Comparison of ENCODE assay signal across 8 cellular contexts in the genomic region with DNA sequence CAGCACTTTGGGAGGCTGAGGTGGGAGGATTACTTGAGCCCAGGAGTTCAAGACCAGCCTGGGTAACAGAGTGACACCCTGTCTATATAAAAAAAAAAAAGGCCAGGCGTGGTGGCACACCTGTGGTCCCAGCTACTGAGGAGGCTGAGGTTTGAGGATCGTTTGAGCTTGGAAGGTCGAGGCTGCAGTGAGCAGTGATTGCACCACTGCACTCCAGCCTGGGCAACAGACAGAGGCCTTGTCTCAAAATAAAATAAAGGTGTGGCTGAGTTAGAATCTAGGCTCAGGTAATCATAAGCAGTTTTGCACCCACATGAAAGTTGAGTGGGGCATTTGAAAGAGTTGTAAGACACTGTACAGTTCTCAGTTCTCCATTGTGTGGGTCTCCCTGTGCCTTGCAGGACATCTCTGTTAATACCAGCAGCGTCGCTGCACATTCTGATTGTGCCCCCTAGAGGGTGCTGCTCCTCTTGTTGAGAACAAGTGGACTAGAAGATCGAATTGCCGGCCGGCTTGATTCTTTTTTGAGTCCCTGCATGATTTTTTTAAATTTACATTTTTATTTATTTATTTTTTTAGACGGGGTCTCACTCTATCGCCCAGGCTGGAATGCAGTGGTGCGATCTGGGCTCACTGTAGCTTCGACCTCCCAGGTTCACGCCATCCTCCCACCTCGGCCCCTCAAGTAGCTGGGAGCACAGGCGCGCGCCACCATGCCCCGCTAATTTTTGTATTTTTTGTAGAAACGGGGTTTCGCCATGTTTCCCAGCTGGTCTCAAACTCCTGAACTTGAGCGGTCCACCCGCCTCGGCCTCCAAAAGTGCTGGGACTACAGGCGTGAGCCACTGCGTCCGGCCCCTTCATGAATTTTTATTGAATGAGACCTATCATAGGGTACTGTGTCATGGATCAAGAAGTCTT.
A peak's percentile ranks its signal among the peaks of the same experiment; 100 is the strongest.
DNase-seq lines count a peak whose midpoint lies in the region; ATAC-seq, FAIRE-seq and TF ChIP-seq lines count a peak whose summit lies in the region.
"Had no signal": no experiment of that assay in that cellular context is flagged by ENCODE, and none has a peak within 500 bp of the region (broad histone marks: within the 10 kb centered on the region; RNA-seq: fewer than 3 reads in every experiment).

No MANE protein-coding gene starts in this region.

- peak; percentile 62 for TF ChIP-seq CTCF in HFF-Myc (IDR thresholded peaks at IDR 0.05; ENCODE audit: low read depth, low read length, missing control alignments)
- peak; percentile 64 for TF ChIP-seq CTCF in MM.1S (IDR thresholded peaks at IDR 0.05; ENCODE audit: low read length)
- TF ChIP-seq CTCF in right atrium auricular region (IDR thresholded peaks at IDR 0.05): peak in 1 of 2 donors; percentile 65
- TF ChIP-seq CTCF in smooth muscle cell (IDR thresholded peaks at IDR 0.05; ENCODE audit: borderline replicate concordance, insufficient read depth, poor library complexity, severe bottlenecking): peak; percentile 51

- no peaks in the 10 kb centered on the region for H3K4me1 Mint-ChIP-seq in activated naive CD8-positive, alpha-beta T cell treated with anti-CD3 and anti-CD28 coated beads, Interleukin-2, amount 10 ng/mL, durations not matched to agents 7 days and 5 days

- H3K4me1 ChIP-seq in MM.1S (ENCODE audit: low read length) (no peaks in the 10 kb centered on the region; the same call in 1 of the 2 replicates), right atrium auricular region (no peaks in the 10 kb centered on the region), smooth muscle cell (ENCODE audit: low read depth) (no peaks in the 10 kb centered on the region)

- WGBS in smooth muscle cell (ENCODE audit: low lambda C conversion rate): 67% methylated on average over 26 of the region's 26 CpGs

- no peak overlapping the region for H3K4me3 Mint-ChIP-seq in activated naive CD8-positive, alpha-beta T cell treated with anti-CD3 and anti-CD28 coated beads, Interleukin-2, amount 10 ng/mL, durations not matched to agents 7 days and 5 days

- DNase-seq in GM12892 (ENCODE audit: insufficient read length) (peak; percentile 11), HFF-Myc (ENCODE audit: extremely low read depth, low read depth) (peak; percentile 25), MM.1S (peak; percentile 88), SK-N-MC (ENCODE audit: low read depth, low spot score) (peak; percentile 47), right atrium auricular region (ENCODE audit: low spot score) (peak; percentile 74), smooth muscle cell (lab: John Stamatoyannopoulos, UW; ENCODE audit: unreplicated experiment) (peak; percentile 0)
- DNase-seq in activated naive CD8-positive, alpha-beta T cell treated with anti-CD3 and anti-CD28 coated beads, Interleukin-2, amount 10 ng/mL, durations not matched to agents 7 days and 5 days: peak; percentile 37

- H3K27ac ChIP-seq in MM.1S (ENCODE audit: low read length): no peak overlapping the region
- peak overlapping the region; percentile 54; the same call in 1 of the 2 replicates for H3K27ac ChIP-seq in SK-N-MC
- H3K27ac ChIP-seq in right atrium auricular region: no peak overlapping the region
- no peak overlapping the region for H3K27ac ChIP-seq in smooth muscle cell (ENCODE audit: low read depth)
- H3K27ac ChIP-seq: skin epidermis had no signal

- H3K36me3 ChIP-seq in MM.1S (replicated peaks; ENCODE audit: insufficient read depth, low read length): no peaks in the 10 kb centered on the region
- H3K36me3 ChIP-seq in SK-N-MC (ENCODE audit: insufficient read depth, low read length): no peaks in the 10 kb centered on the region
- no peaks in the 10 kb centered on the region for H3K36me3 ChIP-seq in right atrium auricular region
- H3K36me3 ChIP-seq in smooth muscle cell (ENCODE audit: low read depth): no peaks in the 10 kb centered on the region

- H3K9ac ChIP-seq in MM.1S (ENCODE audit: low read length) (no peak overlapping the region), SK-N-MC (ENCODE audit: insufficient read length) (no peak overlapping the region), smooth muscle cell (ENCODE audit: low read depth) (no peak overlapping the region)

- H3K36me3 Mint-ChIP-seq in activated naive CD8-positive, alpha-beta T cell treated with anti-CD3 and anti-CD28 coated beads, Interleukin-2, amount 10 ng/mL, durations not matched to agents 7 days and 5 days: no peaks in the 10 kb centered on the region

- no peaks in the 10 kb centered on the region for H3F3A ChIP-seq in MM.1S (ENCODE audit: insufficient read depth, low read length)
- H3F3A ChIP-seq in smooth muscle cell (ENCODE audit: low read depth): no peaks in the 10 kb centered on the region

- H3K4me3 ChIP-seq in HFF-Myc (replicated peaks; ENCODE audit: low read depth, low read length): no peak overlapping the region
- H3K4me3 ChIP-seq in MM.1S (ENCODE audit: low read length): no peak overlapping the region
- no peak overlapping the region for H3K4me3 ChIP-seq in SK-N-MC
- no peak overlapping the region for H3K4me3 ChIP-seq in right atrium auricular region
- H3K4me3 ChIP-seq in smooth muscle cell: no peak overlapping the region
- H3K4me3 ChIP-seq: skin epidermis had no signal

- FAIRE-seq in GM12892 (lab: Jason Lieb, UNC): peak; percentile 77

- H3K79me2 ChIP-seq in MM.1S (ENCODE audit: low read length) (no peaks in the 10 kb centered on the region), smooth muscle cell (ENCODE audit: low read depth) (no peaks in the 10 kb centered on the region)

- H2AFZ ChIP-seq in MM.1S (ENCODE audit: low read length) (no peak overlapping the region), smooth muscle cell (ENCODE audit: low read depth) (no peak overlapping the region)

- H4K20me1 ChIP-seq in MM.1S (ENCODE audit: insufficient read depth, low read length): no peaks in the 10 kb centered on the region
- H4K20me1 ChIP-seq in smooth muscle cell (ENCODE audit: low read depth): no peaks in the 10 kb centered on the region

- POLR2A ChIA-PET in activated naive CD8-positive, alpha-beta T cell treated with anti-CD3 and anti-CD28 coated beads, Interleukin-2, amount 10 ng/mL, durations not matched to agents 7 days and 5 days (lab: Charles Lee): no interaction called here

- no peaks in the 10 kb centered on the region for H3K27me3 Mint-ChIP-seq in activated naive CD8-positive, alpha-beta T cell treated with anti-CD3 and anti-CD28 coated beads, Interleukin-2, amount 10 ng/mL, durations not matched to agents 7 days and 5 days

- H3K9me3 ChIP-seq in MM.1S (replicated peaks; ENCODE audit: insufficient read depth, low read length) (no peaks in the 10 kb centered on the region), SK-N-MC (ENCODE audit: low read depth, low read length) (no peaks in the 10 kb centered on the region), right atrium auricular region (no peaks in the 10 kb centered on the region), smooth muscle cell (replicated peaks; ENCODE audit: low read depth) (no peaks in the 10 kb centered on the region)

- H3K4me2 ChIP-seq in MM.1S (ENCODE audit: low read depth, low read length) (no peak overlapping the region), smooth muscle cell (no peak overlapping the region)

- no peaks in the 10 kb centered on the region for H3K27me3 ChIP-seq in MM.1S (replicated peaks; ENCODE audit: insufficient read depth, low read length)
- H3K27me3 ChIP-seq in right atrium auricular region: no peaks in the 10 kb centered on the region
- no peaks in the 10 kb centered on the region for H3K27me3 ChIP-seq in smooth muscle cell (ENCODE audit: low read depth)

- no peaks in the 10 kb centered on the region for H3K9me3 Mint-ChIP-seq in activated naive CD8-positive, alpha-beta T cell treated with anti-CD3 and anti-CD28 coated beads, Interleukin-2, amount 10 ng/mL, durations not matched to agents 7 days and 5 days

- no peak for TF ChIP-seq POLR2A in GM12892 (IDR thresholded peaks at IDR 0.05; ENCODE audit: low read depth, low read length)

- H3K9me2 ChIP-seq in MM.1S (replicated peaks; ENCODE audit: insufficient read depth, low read length): no peaks in the 10 kb centered on the region

- peak; percentile 79 for ATAC-seq in activated naive CD8-positive, alpha-beta T cell treated with anti-CD3 and anti-CD28 coated beads, Interleukin-2, amount 10 ng/mL, durations not matched to agents 7 days and 5 days (ENCODE audit: low read depth)

- H3K27ac Mint-ChIP-seq in activated naive CD8-positive, alpha-beta T cell treated with anti-CD3 and anti-CD28 coated beads, Interleukin-2, amount 10 ng/mL, durations not matched to agents 7 days and 5 days: no peak overlapping the region

Comparison
In these comparisons a context has a peak if more than half of its experiments do, and no peak if none do; other contexts are left out.
1. DNase-seq: peak in every context shown above with its lines; median percentile 88 in MM.1S; 74 in right atrium auricular region; 47 in SK-N-MC; 37 in activated naive CD8-positive, alpha-beta T cell treated with anti-CD3 and anti-CD28 coated beads, Interleukin-2, amount 10 ng/mL, durations not matched to agents 7 days and 5 days; 25 in HFF-Myc; 11 in GM12892; 0 in smooth muscle cell.